ENCODE assay signal across 1 cellular context in the genomic region with DNA sequence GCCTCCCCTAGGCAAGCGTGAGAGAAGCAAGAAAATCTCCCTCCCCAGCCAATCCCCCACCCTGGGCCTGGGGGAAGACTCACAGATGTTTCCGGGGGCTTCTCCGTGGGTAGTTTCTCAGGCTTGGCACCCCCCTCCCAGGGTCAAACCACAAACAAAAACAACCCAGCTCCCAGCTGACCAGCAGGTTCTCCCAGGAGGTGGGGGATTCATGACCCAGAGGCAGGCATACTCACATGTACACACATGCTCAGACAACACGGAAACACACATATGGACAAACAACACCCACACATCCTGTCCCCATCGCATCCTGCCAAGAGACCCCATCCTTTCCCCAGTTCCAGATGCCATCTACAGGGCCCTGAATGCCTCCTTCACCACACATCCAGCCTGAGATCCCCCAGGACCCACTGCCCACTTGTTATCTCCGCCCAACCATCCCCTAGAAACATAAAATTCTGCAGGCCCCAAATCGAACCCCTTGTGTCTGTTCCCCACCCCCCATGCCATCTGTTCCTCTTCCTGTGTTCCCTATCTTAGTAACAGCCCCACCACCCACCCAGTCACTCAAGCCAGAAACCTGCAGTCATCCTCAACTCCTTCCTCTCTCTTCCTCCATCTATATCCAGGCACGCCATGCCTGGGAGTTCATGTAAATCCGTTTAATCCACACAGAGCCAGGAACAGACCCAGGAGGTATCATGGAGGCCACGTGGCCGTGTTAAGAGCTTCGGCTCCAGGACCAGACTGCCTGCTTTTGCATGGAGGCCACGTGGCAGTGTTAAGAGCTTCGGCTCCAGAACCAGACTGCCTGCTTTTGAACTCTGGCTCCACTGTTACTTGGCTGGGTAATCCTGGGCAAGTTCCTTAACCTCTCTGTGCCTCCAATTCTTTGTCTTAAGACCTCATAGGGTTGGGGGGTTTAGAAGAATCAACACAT.
TF ChIP-seq lines count a peak whose summit lies in the region.

No MANE protein-coding gene starts in this region.

TF ChIP-seq in GM23338, 12 proteins besides CTCF, POLR2A, EP300 and RAD21 (continued from another document):
- TF ChIP-seq, protein P1, sequence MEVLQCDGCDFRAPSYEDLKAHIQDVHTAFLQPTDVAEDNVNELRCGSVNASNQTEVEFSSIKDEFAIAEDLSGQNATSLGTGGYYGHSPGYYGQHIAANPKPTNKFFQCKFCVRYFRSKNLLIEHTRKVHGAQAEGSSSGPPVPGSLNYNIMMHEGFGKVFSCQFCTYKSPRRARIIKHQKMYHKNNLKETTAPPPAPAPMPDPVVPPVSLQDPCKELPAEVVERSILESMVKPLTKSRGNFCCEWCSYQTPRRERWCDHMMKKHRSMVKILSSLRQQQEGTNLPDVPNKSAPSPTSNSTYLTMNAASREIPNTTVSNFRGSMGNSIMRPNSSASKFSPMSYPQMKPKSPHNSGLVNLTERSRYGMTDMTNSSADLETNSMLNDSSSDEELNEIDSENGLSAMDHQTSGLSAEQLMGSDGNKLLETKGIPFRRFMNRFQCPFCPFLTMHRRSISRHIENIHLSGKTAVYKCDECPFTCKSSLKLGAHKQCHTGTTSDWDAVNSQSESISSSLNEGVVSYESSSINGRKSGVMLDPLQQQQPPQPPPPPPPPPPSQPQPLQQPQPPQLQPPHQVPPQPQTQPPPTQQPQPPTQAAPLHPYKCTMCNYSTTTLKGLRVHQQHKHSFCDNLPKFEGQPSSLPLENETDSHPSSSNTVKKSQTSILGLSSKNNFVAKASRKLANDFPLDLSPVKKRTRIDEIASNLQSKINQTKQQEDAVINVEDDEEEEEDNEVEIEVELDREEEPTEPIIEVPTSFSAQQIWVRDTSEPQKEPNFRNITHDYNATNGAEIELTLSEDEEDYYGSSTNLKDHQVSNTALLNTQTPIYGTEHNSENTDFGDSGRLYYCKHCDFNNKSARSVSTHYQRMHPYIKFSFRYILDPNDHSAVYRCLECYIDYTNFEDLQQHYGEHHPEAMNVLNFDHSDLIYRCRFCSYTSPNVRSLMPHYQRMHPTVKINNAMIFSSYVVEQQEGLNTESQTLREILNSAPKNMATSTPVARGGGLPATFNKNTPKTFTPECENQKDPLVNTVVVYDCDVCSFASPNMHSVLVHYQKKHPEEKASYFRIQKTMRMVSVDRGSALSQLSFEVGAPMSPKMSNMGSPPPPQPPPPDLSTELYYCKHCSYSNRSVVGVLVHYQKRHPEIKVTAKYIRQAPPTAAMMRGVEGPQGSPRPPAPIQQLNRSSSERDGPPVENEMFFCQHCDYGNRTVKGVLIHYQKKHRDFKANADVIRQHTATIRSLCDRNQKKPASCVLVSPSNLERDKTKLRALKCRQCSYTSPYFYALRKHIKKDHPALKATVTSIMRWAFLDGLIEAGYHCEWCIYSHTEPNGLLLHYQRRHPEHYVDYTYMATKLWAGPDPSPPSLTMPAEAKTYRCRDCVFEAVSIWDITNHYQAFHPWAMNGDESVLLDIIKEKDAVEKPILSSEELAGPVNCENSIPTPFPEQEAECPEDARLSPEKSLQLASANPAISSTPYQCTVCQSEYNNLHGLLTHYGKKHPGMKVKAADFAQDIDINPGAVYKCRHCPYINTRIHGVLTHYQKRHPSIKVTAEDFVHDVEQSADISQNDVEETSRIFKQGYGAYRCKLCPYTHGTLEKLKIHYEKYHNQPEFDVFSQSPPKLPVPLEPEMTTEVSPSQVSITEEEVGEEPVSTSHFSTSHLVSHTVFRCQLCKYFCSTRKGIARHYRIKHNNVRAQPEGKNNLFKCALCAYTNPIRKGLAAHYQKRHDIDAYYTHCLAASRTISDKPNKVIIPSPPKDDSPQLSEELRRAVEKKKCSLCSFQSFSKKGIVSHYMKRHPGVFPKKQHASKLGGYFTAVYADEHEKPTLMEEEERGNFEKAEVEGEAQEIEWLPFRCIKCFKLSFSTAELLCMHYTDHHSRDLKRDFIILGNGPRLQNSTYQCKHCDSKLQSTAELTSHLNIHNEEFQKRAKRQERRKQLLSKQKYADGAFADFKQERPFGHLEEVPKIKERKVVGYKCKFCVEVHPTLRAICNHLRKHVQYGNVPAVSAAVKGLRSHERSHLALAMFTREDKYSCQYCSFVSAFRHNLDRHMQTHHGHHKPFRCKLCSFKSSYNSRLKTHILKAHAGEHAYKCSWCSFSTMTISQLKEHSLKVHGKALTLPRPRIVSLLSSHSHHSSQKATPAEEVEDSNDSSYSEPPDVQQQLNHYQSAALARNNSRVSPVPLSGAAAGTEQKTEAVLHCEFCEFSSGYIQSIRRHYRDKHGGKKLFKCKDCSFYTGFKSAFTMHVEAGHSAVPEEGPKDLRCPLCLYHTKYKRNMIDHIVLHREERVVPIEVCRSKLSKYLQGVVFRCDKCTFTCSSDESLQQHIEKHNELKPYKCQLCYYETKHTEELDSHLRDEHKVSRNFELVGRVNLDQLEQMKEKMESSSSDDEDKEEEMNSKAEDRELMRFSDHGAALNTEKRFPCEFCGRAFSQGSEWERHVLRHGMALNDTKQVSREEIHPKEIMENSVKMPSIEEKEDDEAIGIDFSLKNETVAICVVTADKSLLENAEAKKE (CRISPR knock-in tag; IDR thresholded peaks at IDR 0.05) = no peak
- TF ChIP-seq CREB1 (CRISPR knock-in tag; IDR thresholded peaks at IDR 0.05; ENCODE audit: low read depth) (no peak), ZNF114 (CRISPR knock-in tag; IDR thresholded peaks at IDR 0.05) (no peak), NANOG (IDR thresholded peaks at IDR 0.05; ENCODE audit: borderline replicate concordance) (no peak), STAT1 (IDR thresholded peaks at IDR 0.05; ENCODE audit: unreplicated experiment) (no peak), JUNB (IDR thresholded peaks at IDR 0.05; ENCODE audit: unreplicated experiment) (no peak), POLR2AphosphoS5 (IDR thresholded peaks at IDR 0.05; ENCODE audit: low read depth) (no peak), EZH2 (IDR thresholded peaks at IDR 0.05; ENCODE audit: low read depth, unreplicated experiment) (no peak), REST (IDR thresholded peaks at IDR 0.05; ENCODE audit: unreplicated experiment) (no peak)
TF ChIP-seq in GM23338: peak in this region for 0.
